In the genomic region with DNA sequence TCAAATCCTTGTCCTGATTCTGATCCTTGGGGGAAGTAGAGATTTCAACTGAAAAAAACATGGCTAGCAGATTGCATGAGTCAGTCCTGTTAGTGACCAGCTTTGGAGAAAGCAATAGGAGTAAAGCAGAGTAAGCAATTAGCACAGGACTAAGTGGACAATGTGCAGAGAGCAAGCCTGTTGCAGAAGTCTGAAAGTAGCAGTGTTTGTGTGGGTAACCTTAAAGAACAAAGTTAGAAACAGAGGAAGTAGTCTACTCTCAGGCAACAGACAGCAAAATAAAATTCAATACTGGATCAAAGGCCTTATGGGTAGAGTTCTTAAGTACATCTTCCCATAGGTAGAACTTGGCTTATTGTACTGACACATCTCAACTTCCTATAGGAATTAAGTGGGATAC, we compare ENCODE assay signal across 12 cellular contexts.
A peak's percentile ranks its signal among the peaks of the same experiment; 100 is the strongest.
DNase-seq lines count a peak whose midpoint lies in the region; TF ChIP-seq lines count a peak whose summit lies in the region.
"Had no signal": no experiment of that assay in that cellular context is flagged by ENCODE, and none has a peak within 500 bp of the region (broad histone marks: within the 10 kb centered on the region; RNA-seq: fewer than 3 reads in every experiment).

No MANE protein-coding gene starts in this region.

- H3K4me2 ChIP-seq in MM.1S (ENCODE audit: low read depth, low read length) (no peak overlapping the region), smooth muscle cell (no peak overlapping the region)

- H4K20me1 ChIP-seq in MM.1S (ENCODE audit: insufficient read depth, low read length), result no peaks in the 10 kb centered on the region
- no peaks in the 10 kb centered on the region for H4K20me1 ChIP-seq in smooth muscle cell (ENCODE audit: low read depth)
- H4K20me1 ChIP-seq: BLaER1 treated with 17β-estradiol and CSF1 and Interleukin-3, amounts not matched to agents 10 nM and 100 nM had no signal

- H3K4me1 ChIP-seq in MM.1S (ENCODE audit: low read length), result no peaks in the 10 kb centered on the region
- no peaks in the 10 kb centered on the region for H3K4me1 ChIP-seq in endodermal cell (ENCODE audit: control insufficient read depth, insufficient read depth, low read length)
- H3K4me1 ChIP-seq in smooth muscle cell (ENCODE audit: low read depth), result no peaks in the 10 kb centered on the region

- H3K79me2 ChIP-seq in MM.1S (ENCODE audit: low read length) (no peaks in the 10 kb centered on the region), smooth muscle cell (ENCODE audit: low read depth) (no peaks in the 10 kb centered on the region)

- H2AFZ ChIP-seq in MM.1S (ENCODE audit: low read length) (no peak overlapping the region), smooth muscle cell (ENCODE audit: low read depth) (peak overlapping the region; percentile 18)

- peaks cover 2% of the 10 kb centered on the region for H3K4me1 Mint-ChIP-seq in endodermal cell
- H3K4me1 Mint-ChIP-seq: CD4-positive, CD25-positive, alpha-beta regulatory T cell had no signal

- TF ChIP-seq CTCF in MM.1S (IDR thresholded peaks at IDR 0.05; ENCODE audit: low read length), result no peak
- no peak for TF ChIP-seq CTCF in endodermal cell (conservative IDR thresholded peaks at IDR 0.05)
- TF ChIP-seq CTCF in smooth muscle cell (IDR thresholded peaks at IDR 0.05; ENCODE audit: borderline replicate concordance, insufficient read depth, poor library complexity, severe bottlenecking), result no peak

- H3K27ac ChIP-seq in MM.1S (ENCODE audit: low read length) (peak overlapping the region; percentile 0; the same call in 1 of the 2 replicates), endodermal cell (ENCODE audit: low read depth, low read length) (no peak overlapping the region), smooth muscle cell (ENCODE audit: low read depth) (no peak overlapping the region)
- H3K27ac ChIP-seq: BLaER1 treated with 17β-estradiol and CSF1 and Interleukin-3, amounts not matched to agents 10 nM and 100 nM had no signal

- no peaks in the 10 kb centered on the region for H3K9me3 Mint-ChIP-seq in endodermal cell

- no peaks in the 10 kb centered on the region for H3K27me3 Mint-ChIP-seq in endodermal cell (ENCODE audit: insufficient read depth)
- H3K27me3 Mint-ChIP-seq: CD4-positive, CD25-positive, alpha-beta regulatory T cell had no signal

- H3K4me3 Mint-ChIP-seq in endodermal cell, result no peak overlapping the region
- H3K4me3 Mint-ChIP-seq: CD4-positive, CD25-positive, alpha-beta regulatory T cell had no signal

- H3K4me3 ChIP-seq in MM.1S (ENCODE audit: low read length), result no peak overlapping the region
- no peak overlapping the region for H3K4me3 ChIP-seq in endodermal cell (ENCODE audit: low read length)
- no peak overlapping the region for H3K4me3 ChIP-seq in smooth muscle cell
- H3K4me3 ChIP-seq: BLaER1 treated with 17β-estradiol and CSF1 and Interleukin-3, amounts not matched to agents 10 nM and 100 nM had no signal

- H3K9me3 ChIP-seq in MM.1S (replicated peaks; ENCODE audit: insufficient read depth, low read length) (no peaks in the 10 kb centered on the region), endodermal cell (ENCODE audit: control insufficient read depth, low read length) (peaks cover under 1% of the 10 kb centered on the region), smooth muscle cell (replicated peaks; ENCODE audit: low read depth) (no peaks in the 10 kb centered on the region)

- H3K36me3 ChIP-seq in MM.1S (replicated peaks; ENCODE audit: insufficient read depth, low read length) (no peaks in the 10 kb centered on the region), endodermal cell (ENCODE audit: control insufficient read depth, insufficient read depth, low read length) (no peaks in the 10 kb centered on the region), smooth muscle cell (ENCODE audit: low read depth) (no peaks in the 10 kb centered on the region)
- H3K36me3 ChIP-seq: BLaER1 treated with 17β-estradiol and CSF1 and Interleukin-3, amounts not matched to agents 10 nM and 100 nM had no signal

- H3K27me3 ChIP-seq in MM.1S (replicated peaks; ENCODE audit: insufficient read depth, low read length) (no peaks in the 10 kb centered on the region), endodermal cell (ENCODE audit: control insufficient read depth, insufficient read depth, low read length, poor library complexity, severe bottlenecking) (no peaks in the 10 kb centered on the region), smooth muscle cell (ENCODE audit: low read depth) (no peaks in the 10 kb centered on the region)
- H3K27me3 ChIP-seq: BLaER1 treated with 17β-estradiol and CSF1 and Interleukin-3, amounts not matched to agents 10 nM and 100 nM had no signal

- peak; percentile 28 for DNase-seq in MM.1S
- DNase-seq in RKO (ENCODE audit: low spot score), result peak; percentile 2
- DNase-seq in endodermal cell, result no peak
- DNase-seq in smooth muscle cell (lab: John Stamatoyannopoulos, UW; ENCODE audit: unreplicated experiment), result no peak
- DNase-seq in ACHN, result no peak
- no peak for DNase-seq in activated CD4-positive, alpha-beta T cell treated with anti-CD3 and anti-CD28 coated beads for 4 hours
- DNase-seq in amygdala (lab: John Stamatoyannopoulos, UW), result no peak
- DNase-seq: 8988T; CD4-positive, CD25-positive, alpha-beta regulatory T cell; DMS53; IMR-90 had no signal

- in situ Hi-C loops in ACHN (cut with HindIII; ENCODE audit: low pct_ligation_motif_present, low pct_unique_long_range_greater_than_20kb, low sequenced_read_pairs), result no loop called here

- peak overlapping the region; percentile 36 for H3K27ac Mint-ChIP-seq in endodermal cell
- H3K27ac Mint-ChIP-seq: CD4-positive, CD25-positive, alpha-beta regulatory T cell had no signal

- no peak overlapping the region for H3K9ac ChIP-seq in MM.1S (ENCODE audit: low read length)
- no peak overlapping the region for H3K9ac ChIP-seq in endodermal cell (ENCODE audit: extremely low read depth, low read length, poor library complexity, severe bottlenecking)
- H3K9ac ChIP-seq in smooth muscle cell (ENCODE audit: low read depth), result no peak overlapping the region
- H3K9ac ChIP-seq: BLaER1 treated with 17β-estradiol and CSF1 and Interleukin-3, amounts not matched to agents 10 nM and 100 nM had no signal

- no peaks in the 10 kb centered on the region for H3K36me3 Mint-ChIP-seq in endodermal cell (ENCODE audit: low read depth)
- H3K36me3 Mint-ChIP-seq: CD4-positive, CD25-positive, alpha-beta regulatory T cell had no signal

- no peaks in the 10 kb centered on the region for H3F3A ChIP-seq in MM.1S (ENCODE audit: insufficient read depth, low read length)
- H3F3A ChIP-seq in smooth muscle cell (ENCODE audit: low read depth), result no peaks in the 10 kb centered on the region

- no peaks in the 10 kb centered on the region for H3K9me2 ChIP-seq in MM.1S (replicated peaks; ENCODE audit: insufficient read depth, low read length)

Comparison
In these comparisons a context has a peak if more than half of its experiments do, and no peak if none do; other contexts are left out.
1. DNase-seq: peak in MM.1S (single experiment) and RKO (single experiment); none in endodermal cell (single experiment), smooth muscle cell (single experiment), ACHN (single experiment), activated CD4-positive, alpha-beta T cell treated with anti-CD3 and anti-CD28 coated beads for 4 hours (0 of 2) and amygdala (0 of 56).